In genomic region chr3:168249539-168250414, GRCh38 we compare ENCODE assay signal across 8 cellular contexts.
DNase-seq lines count a peak whose midpoint lies in the region; ATAC-seq and TF ChIP-seq lines count a peak whose summit lies in the region.

No MANE protein-coding gene starts in this region.

- no peak overlapping the region for H3K27ac Mint-ChIP-seq in MCF 10A (ENCODE audit: low read depth, unreplicated experiment)

- POLR2A ChIA-PET in MCF 10A (lab: Yijun Ruan, JAX): no interaction called here

- H3K27ac ChIP-seq in iPS-20b (ENCODE audit: low read length): no peak overlapping the region

- peak overlapping the region; percentile 74; the same call in 1 of the 2 replicates for H3K9ac ChIP-seq in iPS-20b (ENCODE audit: low read depth, low read length)

- CTCF ChIA-PET in MCF 10A (lab: Yijun Ruan, JAX): interaction anchor here (0.7 to 1.0 kb wide), 3 partner anchors 27 to 1559 kb away, joined by 3 read pairs; no protein-coding TSS in a partner anchor

- H3K36me3 ChIP-seq in iPS-20b (ENCODE audit: insufficient read depth, low read depth, low read length): no peaks in the 10 kb centered on the region; the same call in 1 of the 2 replicates

- no peaks in the 10 kb centered on the region for H3K9me3 Mint-ChIP-seq in MCF 10A (ENCODE audit: unreplicated experiment)

- peaks cover 8% of the 10 kb centered on the region; the same call in 1 of the 2 replicates for H3K4me1 ChIP-seq in iPS-20b (ENCODE audit: insufficient read depth, low read length)

- peak overlapping the region; percentile 69 for H3K4me3 Mint-ChIP-seq in MCF 10A (ENCODE audit: unreplicated experiment)

- peak; percentile 71 for ATAC-seq in GM21576 (IDR thresholded peaks at IDR 0.05; ENCODE audit: unreplicated experiment)

- TF ChIP-seq CTCF in MCF 10A (IDR thresholded peaks at IDR 0.05; ENCODE audit: unreplicated experiment): no peak

- H3K9me3 ChIP-seq in iPS-20b (ENCODE audit: insufficient read depth, low read depth, low read length): peaks cover 4% of the 10 kb centered on the region; the same call in 1 of the 2 replicates

- H3K36me3 Mint-ChIP-seq in MCF 10A (ENCODE audit: insufficient read depth, unreplicated experiment): no peaks in the 10 kb centered on the region

- DNase-seq in activated CD4-positive, CD25-positive, alpha-beta regulatory T cell treated with anti-CD3 and anti-CD28 coated beads, Interleukin-2, amount 50 U/mL, for 72 hours: peak; percentile 35
- DNase-seq in activated CD4-positive, CD25-positive, alpha-beta regulatory T cell (lab: John Stamatoyannopoulos, UW): no peak
- DNase-seq in HUDEP-2 (lab: John Stamatoyannopoulos, UW; ENCODE audit: unreplicated experiment in 76 of 76) (peak in 69 of 76 experiments; percentile 4 to 73 (median 47)), OCI-M1 (lab: John Stamatoyannopoulos, UW) (peak; percentile 75), MCF 10A (ENCODE audit: unreplicated experiment) (peak; percentile 43), skeletal muscle cell (ENCODE audit: low read depth) (peak; percentile 18)

- intact Hi-C loops in MCF 10A (cut with micrococcal nuclease): no loop called here

- peaks cover 33% of the 10 kb centered on the region for H3K27me3 ChIP-seq in iPS-20b (ENCODE audit: insufficient read depth, low read length)

- H3K4me3 ChIP-seq in iPS-20b (ENCODE audit: low read length): peak overlapping the region; percentile 90
- H3K4me3 ChIP-seq in skeletal muscle cell (ENCODE audit: low read depth, low read length): peak overlapping the region; percentile 61

- H3K27me3 Mint-ChIP-seq in MCF 10A (ENCODE audit: insufficient read depth, unreplicated experiment): peaks cover 87% of the 10 kb centered on the region

- BruUV-seq in MCF 10A (replicated peaks; lab: Mats Ljungman, UMichigan): no TSS peak

- H3K4me1 Mint-ChIP-seq in MCF 10A (ENCODE audit: insufficient read depth, unreplicated experiment): peaks cover 7% of the 10 kb centered on the region

Comparison
In these comparisons a context has a peak if more than half of its experiments do, and no peak if none do; other contexts are left out.
1. DNase-seq: peak in activated CD4-positive, CD25-positive, alpha-beta regulatory T cell treated with anti-CD3 and anti-CD28 coated beads, Interleukin-2, amount 50 U/mL, for 72 hours (single experiment), HUDEP-2 (69 of 76), OCI-M1 (single experiment), MCF 10A (single experiment) and skeletal muscle cell (single experiment); none in activated CD4-positive, CD25-positive, alpha-beta regulatory T cell (0 of 4).